In the genomic region with DNA sequence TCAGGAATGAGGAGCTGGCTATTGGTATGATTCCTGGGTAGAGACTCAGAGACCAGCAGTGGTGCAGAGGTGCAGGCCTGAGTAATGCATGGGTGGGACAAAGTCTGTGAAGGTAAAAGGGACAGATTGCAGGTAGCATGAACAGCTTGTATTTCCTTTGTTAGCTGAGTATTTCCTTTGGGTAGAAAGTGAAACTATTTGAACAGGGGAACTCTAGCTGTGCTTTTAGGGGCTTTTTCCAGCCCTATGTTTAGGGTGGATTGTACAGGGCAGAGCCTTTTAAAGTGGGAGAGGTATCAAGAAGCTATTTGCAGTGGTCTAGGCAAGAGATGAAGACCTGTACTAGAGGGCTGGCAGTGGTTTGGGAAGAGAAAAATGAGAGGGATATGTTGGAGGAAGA, we compare ENCODE assay signal across 20 cellular contexts.
DNase-seq lines count a peak whose midpoint lies in the region; ATAC-seq, FAIRE-seq and TF ChIP-seq lines count a peak whose summit lies in the region.
"Had no signal": no experiment of that assay in that cellular context is flagged by ENCODE, and none has a peak within 500 bp of the region (broad histone marks: within the 10 kb centered on the region; RNA-seq: fewer than 3 reads in every experiment).

No MANE protein-coding gene starts in this region.

- H2AFZ ChIP-seq in Karpas-422 (ENCODE audit: low read length), result no peak overlapping the region

- CTCF ChIA-PET in activated CD4-positive, alpha-beta T cell treated with anti-CD3 and anti-CD28 coated beads for 36 hours (lab: Charles Lee), result no interaction called here

- no peak overlapping the region for H3K9ac ChIP-seq in Karpas-422 (ENCODE audit: low read length)

- H3K27me3 Mint-ChIP-seq in activated CD4-positive, alpha-beta T cell treated with anti-CD3 and anti-CD28 coated beads for 36 hours, result no peaks in the 10 kb centered on the region
- H3K27me3 Mint-ChIP-seq: CD4-positive, alpha-beta memory T cell had no signal

- H3K9me3 Mint-ChIP-seq in activated CD4-positive, alpha-beta T cell treated with anti-CD3 and anti-CD28 coated beads for 36 hours (ENCODE audit: low read depth), result no peaks in the 10 kb centered on the region

- ATAC-seq in GM19043 (IDR thresholded peaks at IDR 0.05; ENCODE audit: low read depth, unreplicated experiment) (peak; percentile 65), HG02623 (IDR thresholded peaks at IDR 0.05; ENCODE audit: unreplicated experiment) (peak; percentile 74), HG03342 (IDR thresholded peaks at IDR 0.05; ENCODE audit: unreplicated experiment) (peak; percentile 83), GM21723 (IDR thresholded peaks at IDR 0.05; ENCODE audit: unreplicated experiment) (no peak), sciatic nerve (no peak)
- no peak for ATAC-seq in activated CD4-positive, alpha-beta T cell treated with anti-CD3 and anti-CD28 coated beads for 36 hours
- ATAC-seq: A549, gastrocnemius medialis, pancreas, WTC11 had no signal

- intact Hi-C loops in sciatic nerve (cut with DNase I), result no loop called here
- intact Hi-C loops in activated CD4-positive, alpha-beta T cell treated with anti-CD3 and anti-CD28 coated beads for 36 hours (cut with DNase I, micrococcal nuclease), result no loop called here

- H3K4me3 Mint-ChIP-seq in activated CD4-positive, alpha-beta T cell treated with anti-CD3 and anti-CD28 coated beads for 36 hours, result no peak overlapping the region
- H3K4me3 Mint-ChIP-seq: CD4-positive, alpha-beta memory T cell; WTC11 had no signal

- TF ChIP-seq POLR2A in GM12891 (IDR thresholded peaks at IDR 0.05; ENCODE audit: low read depth, low read length), result no peak

- H3K4me2 ChIP-seq in Karpas-422 (ENCODE audit: low read depth, low read length, poor library complexity, severe bottlenecking), result no peak overlapping the region
- H3K4me2 ChIP-seq: A549 had no signal

- no peaks in the 10 kb centered on the region for H3K79me2 ChIP-seq in Karpas-422 (ENCODE audit: low read length)

- H3K36me3 ChIP-seq in Karpas-422 (ENCODE audit: insufficient read depth, low read length), result no peaks in the 10 kb centered on the region
- H3K36me3 ChIP-seq: cardiac muscle cell, gastrocnemius medialis, pancreas, Peyer's patch had no signal

- no peaks in the 10 kb centered on the region for H3K36me3 Mint-ChIP-seq in activated CD4-positive, alpha-beta T cell treated with anti-CD3 and anti-CD28 coated beads for 36 hours (ENCODE audit: low read depth)
- H3K36me3 Mint-ChIP-seq: CD4-positive, alpha-beta memory T cell; WTC11 had no signal

- H3K9me2 ChIP-seq in Karpas-422 (replicated peaks; ENCODE audit: insufficient read depth, low read length), result no peaks in the 10 kb centered on the region

- DNase-seq in GM12891 (ENCODE audit: insufficient read length, low spot score) (no peak), Karpas-422 (no peak), sciatic nerve (ENCODE audit: low spot score) (no peak)
- DNase-seq in activated CD4-positive, alpha-beta T cell treated with anti-CD3 and anti-CD28 coated beads for 36 hours, result no peak
- DNase-seq: activated naive CD4-positive, alpha-beta T cell treated with anti-CD3 and anti-CD28 coated beads, Interleukin-2, amount 50 U/mL, for 16 hours; CD4-positive, alpha-beta memory T cell; gastrocnemius medialis; midbrain; NCI-H1436 treated with DMSO at 0.1 percent for 48 hours; NCI-H510A treated with DMSO at 0.1 percent for 48 hours; pancreas; Peyer's patch had no signal

- H3K27ac Mint-ChIP-seq in activated CD4-positive, alpha-beta T cell treated with anti-CD3 and anti-CD28 coated beads for 36 hours, result no peak overlapping the region
- H3K27ac Mint-ChIP-seq: WTC11 had no signal

- FAIRE-seq in GM12891 (lab: Jason Lieb, UNC), result peak; percentile 55
- FAIRE-seq: A549, keratinocyte, pancreas had no signal

- POLR2A ChIA-PET in activated CD4-positive, alpha-beta T cell treated with anti-CD3 and anti-CD28 coated beads for 36 hours (lab: Charles Lee), result no interaction called here

- H3K4me1 Mint-ChIP-seq in activated CD4-positive, alpha-beta T cell treated with anti-CD3 and anti-CD28 coated beads for 36 hours, result no peaks in the 10 kb centered on the region
- H3K4me1 Mint-ChIP-seq: CD4-positive, alpha-beta memory T cell had no signal

- no peak overlapping the region for H3K4me3 ChIP-seq in Karpas-422 (ENCODE audit: low read length)
- H3K4me3 ChIP-seq: A549, cardiac muscle cell, gastrocnemius medialis, pancreas, Peyer's patch had no signal

- H3K9me3 ChIP-seq in Karpas-422 (ENCODE audit: low read length), result no peaks in the 10 kb centered on the region
- H3K9me3 ChIP-seq: A549, gastrocnemius medialis, pancreas, Peyer's patch had no signal

- no peaks in the 10 kb centered on the region for H3K27me3 ChIP-seq in Karpas-422 (ENCODE audit: low read length)
- H3K27me3 ChIP-seq: cardiac muscle cell, gastrocnemius medialis, pancreas, Peyer's patch had no signal

- no peaks in the 10 kb centered on the region for H4K20me1 ChIP-seq in Karpas-422 (ENCODE audit: insufficient read depth, low read depth, low read length)

- no peaks in the 10 kb centered on the region for H3K4me1 ChIP-seq in Karpas-422 (ENCODE audit: low read length)
- H3K4me1 ChIP-seq: A549, gastrocnemius medialis, pancreas, Peyer's patch had no signal

- no peak overlapping the region for H3K27ac ChIP-seq in Karpas-422 (ENCODE audit: low read length)
- H3K27ac ChIP-seq: A549, cardiac muscle cell, gastrocnemius medialis, pancreas, Peyer's patch had no signal

TF ChIP-seq in GM12891, 5 proteins besides CTCF, POLR2A, EP300 and RAD21:
- TF ChIP-seq POLR2AphosphoS5 (IDR thresholded peaks at IDR 0.05; ENCODE audit: low read depth, low read length), result no peak
- no peak for TF ChIP-seq PAX5 (IDR thresholded peaks at IDR 0.05; ENCODE audit: insufficient read depth, low read length, severe bottlenecking)
- no peak for TF ChIP-seq TAF1 (IDR thresholded peaks at IDR 0.05; ENCODE audit: low read depth, low read length)
- no peak for TF ChIP-seq SPI1 (IDR thresholded peaks at IDR 0.05; ENCODE audit: low read depth, low read length)

Comparison
In these comparisons a context has a peak if more than half of its experiments do, and no peak if none do; other contexts are left out.
1. ATAC-seq: peak in GM19043 (single experiment), HG02623 (single experiment) and HG03342 (single experiment); none in GM21723 (single experiment), sciatic nerve (single experiment) and activated CD4-positive, alpha-beta T cell treated with anti-CD3 and anti-CD28 coated beads for 36 hours (single experiment).